Comparison of ENCODE assay signal across 8 cellular contexts in the genomic region with DNA sequence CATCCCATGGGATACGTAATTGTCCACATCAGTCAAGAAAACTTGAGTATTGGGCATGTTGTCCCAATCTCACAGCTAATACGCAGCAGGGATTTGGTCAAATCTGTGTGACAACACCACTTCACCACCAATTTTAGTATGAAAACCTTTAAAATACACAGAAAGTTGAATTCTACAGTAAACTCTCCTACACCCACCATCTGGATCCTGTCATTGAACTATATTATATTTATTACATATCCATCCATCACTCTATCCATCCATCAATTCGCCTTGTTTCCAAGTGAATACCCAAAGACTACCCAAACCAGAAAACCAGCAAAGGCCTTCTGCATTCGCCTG. TPM values are rescaled to one million over a fixed set of nuclear protein-coding genes. Genes with fewer than 3 reads are reported as not detected.
DNase-seq lines count a peak whose midpoint lies in the region; ATAC-seq and TF ChIP-seq lines count a peak whose summit lies in the region.

No MANE protein-coding gene starts in this region.

- WGBS in heart right ventricle, 2 donors = 52 to 56% methylated on average over 4 of the region's 4 CpGs
- 100% methylated on average over 1 of the region's 4 CpGs for WGBS in mesendoderm (ENCODE audit: extremely low coverage, insufficient coverage, low lambda C conversion rate)
- 60% methylated on average over 4 of the region's 4 CpGs for WGBS in urinary bladder

- peaks cover 2% of the 10 kb centered on the region for H3K79me2 ChIP-seq in mesendoderm (ENCODE audit: control insufficient read depth, insufficient read depth, low read length)

- H3K18ac ChIP-seq in mesendoderm (ENCODE audit: low read length) = no peak overlapping the region

- H3K9me3 ChIP-seq in heart right ventricle (no peaks in the 10 kb centered on the region), mucosa of descending colon (no peaks in the 10 kb centered on the region)

- no peak overlapping the region for H3K23ac ChIP-seq in mesendoderm (ENCODE audit: low read length)

- no peaks in the 10 kb centered on the region for H3K27me3 ChIP-seq in heart right ventricle
- no peaks in the 10 kb centered on the region for H3K27me3 ChIP-seq in mesendoderm (ENCODE audit: insufficient read depth, low read length, poor library complexity)

- H3K4ac ChIP-seq in mesendoderm (ENCODE audit: low read depth, low read length) = no peak overlapping the region

- no peak overlapping the region for H2BK15ac ChIP-seq in mesendoderm (replicated peaks; ENCODE audit: low read depth)

- in situ Hi-C loops in astrocyte of the spinal cord (cut with HindIII; ENCODE audit: low sequenced_read_pairs) = no loop called here

- H3K27ac ChIP-seq in heart right ventricle = peak overlapping the region; percentile 81 to 97 (median 93)
- no peak overlapping the region for H3K27ac ChIP-seq in mesendoderm (ENCODE audit: low read depth, low read length)
- peak overlapping the region; percentile 88 for H3K27ac ChIP-seq in urinary bladder (ENCODE audit: low read depth)

- peaks cover 5% of the 10 kb centered on the region for H3K79me1 ChIP-seq in mesendoderm (ENCODE audit: low read length)

- no peak overlapping the region for H4K8ac ChIP-seq in mesendoderm (ENCODE audit: low read depth, low read length)

- peak overlapping the region; percentile 18 to 92 (median 75) for H3K4me3 ChIP-seq in heart right ventricle
- H3K4me3 ChIP-seq in astrocyte of the spinal cord (ENCODE audit: low read depth, low read length) = peak overlapping the region; percentile 74
- no peak overlapping the region for H3K4me3 ChIP-seq in mesendoderm (ENCODE audit: low read length)
- H3K4me3 ChIP-seq in urinary bladder (ENCODE audit: low read depth, low read length) = no peak overlapping the region
- no peak overlapping the region for H3K4me3 ChIP-seq in mucosa of descending colon

- no peak overlapping the region for H3K56ac ChIP-seq in mesendoderm (ENCODE audit: low read length)

- H4K5ac ChIP-seq in mesendoderm (ENCODE audit: low read length) = no peak overlapping the region

- no peak for ATAC-seq in heart right ventricle
- ATAC-seq in mucosa of descending colon = no peak
- ATAC-seq in GM18870 (IDR thresholded peaks at IDR 0.05; ENCODE audit: unreplicated experiment) = no peak
- no peak for ATAC-seq in HG03432 (IDR thresholded peaks at IDR 0.05; ENCODE audit: unreplicated experiment)

- intact Hi-C loops in heart right ventricle (cut with DNase I) = loop anchor here in 2 of 10 donors (2.0 kb wide), 1 partner anchor 28 kb away; the partner anchor contains the start of genes PJVK (in 2 of the 2) and PRKRA (in 2 of the 2)
- intact Hi-C loops in cardiac septum (cut with DNase I) = loop anchor here (5.0 kb wide), 1 partner anchor 67 kb away; no protein-coding TSS in a partner anchor
- intact Hi-C loops in mucosa of descending colon (cut with DNase I, micrococcal nuclease) = no loop called here

- H3K36me3 ChIP-seq in heart right ventricle (no peaks in the 10 kb centered on the region), mesendoderm (ENCODE audit: control insufficient read depth, insufficient read depth, low read length) (no peaks in the 10 kb centered on the region), urinary bladder (ENCODE audit: insufficient read depth) (no peaks in the 10 kb centered on the region), mucosa of descending colon (ENCODE audit: low read depth) (no peaks in the 10 kb centered on the region)

- TF ChIP-seq CTCF in heart right ventricle (IDR thresholded peaks at IDR 0.05) = no peak
- no peak for TF ChIP-seq CTCF in astrocyte of the spinal cord (IDR thresholded peaks at IDR 0.05; ENCODE audit: low read depth, low read length)
- TF ChIP-seq CTCF in mucosa of descending colon (IDR thresholded peaks at IDR 0.05) = no peak

- no peak overlapping the region for H3K9ac ChIP-seq in mesendoderm (ENCODE audit: low read length)

- H2AK5ac ChIP-seq in mesendoderm (ENCODE audit: low read length) = no peak overlapping the region

- H3K4me1 ChIP-seq in heart right ventricle = peaks cover 0 to 61% (median 52%) of the 10 kb centered on the region in 9 donors
- H3K4me1 ChIP-seq in mesendoderm (ENCODE audit: control insufficient read depth, low read depth, low read length) = no peaks in the 10 kb centered on the region
- H3K4me1 ChIP-seq in urinary bladder (ENCODE audit: insufficient read depth) = no peaks in the 10 kb centered on the region
- H3K4me1 ChIP-seq in mucosa of descending colon (ENCODE audit: low read depth) = peaks cover 24% of the 10 kb centered on the region

- no peak overlapping the region for H2BK5ac ChIP-seq in mesendoderm (ENCODE audit: low read length)

- H2BK120ac ChIP-seq in mesendoderm (ENCODE audit: low read depth, low read length) = no peak overlapping the region

- H3K4me2 ChIP-seq in mesendoderm (ENCODE audit: low read length) = no peak overlapping the region

- no peak for DNase-seq in heart right ventricle
- no peak for DNase-seq in cardiac septum (ENCODE audit: low spot score)
- DNase-seq in astrocyte of the spinal cord (ENCODE audit: low read depth, low spot score) = no peak
- peak; percentile 15 for DNase-seq in mesendoderm
- DNase-seq in mucosa of descending colon = no peak

RNA-seq across cellular contexts. Expression of gene FKBP7, which starts 0.8 kb away (rescaled TPM):
- total RNA-seq in heart right ventricle (10 to 100 TPM in 4 of 10 donors, 1 to 10 TPM in 6; 6.1 to 11.3 (median 9.2) TPM), cardiac septum (6.5 TPM), urinary bladder (124 TPM), mucosa of descending colon (1 to 10 TPM; 2.1 to 8.7 (median 7.3) TPM)
- polyA plus RNA-seq in heart right ventricle (10 to 100 TPM in 1 of 2 donors, 1 to 10 TPM in 1; 6.1 to 12.4 TPM), urinary bladder (28.1 TPM)
- 5.2 TPM for polyA plus RNA-seq in mesendoderm (2013, experiment 1 of 2)
- 4.7 TPM for polyA plus RNA-seq in mesendoderm (2013, experiment 2 of 2)

RNA-seq across cellular contexts. Expression of gene PLEKHA3, which starts 1.0 kb away (rescaled TPM):
- total RNA-seq in heart right ventricle (10 to 100 TPM; 32.4 to 53.2 (median 41.4) TPM), cardiac septum (44.3 TPM), urinary bladder (20.2 TPM), mucosa of descending colon (10 to 100 TPM; 24.1 to 47.6 (median 26.3) TPM)
- polyA plus RNA-seq in heart right ventricle (1 to 10 TPM; 2.5 to 6.4 TPM), urinary bladder (15.0 TPM)
- 16.3 TPM for polyA plus RNA-seq in mesendoderm (2013, experiment 1 of 2)
- 14.2 TPM for polyA plus RNA-seq in mesendoderm (2013, experiment 2 of 2)

RNA-seq across cellular contexts. Expression of gene PJVK, which starts 28.1 kb away (rescaled TPM):
- total RNA-seq in heart right ventricle (1 to 10 TPM in 7 of 10 donors, under 1 TPM in 3; 0.57 to 2.0 (median 1.7) TPM), cardiac septum (1.6 TPM), urinary bladder (10.9 TPM), mucosa of descending colon (1 to 10 TPM; 1.4 to 3.3 (median 1.5) TPM)
- polyA plus RNA-seq in heart right ventricle (1 to 10 TPM in 1 of 2 donors, under 1 TPM in 1; 0.54 to 6.6 TPM), urinary bladder (2.8 TPM)
- 1.9 TPM for polyA plus RNA-seq in mesendoderm (2013, experiment 1 of 2)
- 1.1 TPM for polyA plus RNA-seq in mesendoderm (2013, experiment 2 of 2)

RNA-seq across cellular contexts. Expression of gene PRKRA, which starts 28.3 kb away (rescaled TPM):
- total RNA-seq in heart right ventricle (10 to 100 TPM; 39.8 to 55.3 (median 44.3) TPM), cardiac septum (46.7 TPM), urinary bladder (63.9 TPM), mucosa of descending colon (10 to 100 TPM; 28.7 to 55.6 (median 31.5) TPM)
- polyA plus RNA-seq in heart right ventricle (10 to 100 TPM; 39.7 to 40.3 TPM), urinary bladder (57.8 TPM)
- 46.3 TPM for polyA plus RNA-seq in mesendoderm (2013, experiment 1 of 2)
- polyA plus RNA-seq in mesendoderm (2013, experiment 2 of 2) = 46.3 TPM

Comparison
In these comparisons a context has a peak if more than half of its experiments do, and no peak if none do; other contexts are left out.
1. H3K4me3 ChIP-seq: peak in heart right ventricle (10 of 10) and astrocyte of the spinal cord (single experiment); none in mesendoderm (single experiment), urinary bladder (single experiment) and mucosa of descending colon (single experiment).
2. RNA of gene FKBP7, which starts 0.8 kb away (total RNA-seq): 124 TPM in urinary bladder (single experiment); 6.1 to 11.3 TPM in heart right ventricle, 2.1 to 8.7 TPM in mucosa of descending colon and 6.5 TPM in cardiac septum (single experiment); every median in the first group is over 10 times any median in the second.